Comparison of ENCODE assay signal across 26 cellular contexts in genomic region chr21:41552254-41552653, GRCh38. TPM values are rescaled to one million over a fixed set of nuclear protein-coding genes. Genes with fewer than 3 reads are reported as not detected.
DNase-seq lines count a peak whose midpoint lies in the region; ATAC-seq and TF ChIP-seq lines count a peak whose summit lies in the region.
"Had no signal": no experiment of that assay in that cellular context is flagged by ENCODE, and none has a peak within 500 bp of the region (broad histone marks: within the 10 kb centered on the region; RNA-seq: fewer than 3 reads in every experiment).

No MANE protein-coding gene starts in this region.

- POLR2A ChIA-PET in HEK293 (lab: Yijun Ruan, JAX) = no interaction called here
- POLR2A ChIA-PET in IMR-90 (lab: Charles Lee; ENCODE audit: unreplicated experiment) = no interaction called here

- dilution Hi-C loops in IMR-90 (cut with HindIII; ENCODE audit: low sequenced_read_pairs, unreplicated experiment) = no loop called here

- no peaks in the 10 kb centered on the region for H3K9me3 Mint-ChIP-seq in endothelial cell (ENCODE audit: unreplicated experiment)
- H3K9me3 Mint-ChIP-seq: CD8-positive, alpha-beta memory T cell had no signal

- H3K4me3 ChIP-seq in HEK293 (ENCODE audit: low read depth, low read length) = no peak overlapping the region
- no peak overlapping the region for H3K4me3 ChIP-seq in IMR-90 (ENCODE audit: insufficient read depth, low read depth, low read length)
- H3K4me3 ChIP-seq: BLaER1, GM12878 had no signal

- H3K23ac ChIP-seq in IMR-90 (ENCODE audit: low read depth, low read length) = no peak overlapping the region

- in situ Hi-C loops in IMR-90 (cut with MboI; ENCODE audit: low sequenced_read_pairs) = no loop called here

- H3K79me1 ChIP-seq in IMR-90 (ENCODE audit: low read depth in 1 of 2, low read length in 2 of 2) = no peaks in the 10 kb centered on the region

- no peak for TF ChIP-seq POLR2A in IMR-90 (IDR thresholded peaks at IDR 0.05; ENCODE audit: low read depth, low read length)

- no peak overlapping the region for H2AFZ ChIP-seq in IMR-90 (replicated peaks; ENCODE audit: low read length, poor library complexity)

- WGBS in IMR-90 (ENCODE audit: extremely low coverage in 2 of 2, insufficient read length in 1 of 2), 2 experiments = no CpG with 5 or more reads among the region's 6 CpGs

- H3K4me1 Mint-ChIP-seq in endothelial cell (ENCODE audit: unreplicated experiment) = peaks cover 6% of the 10 kb centered on the region
- H3K4me1 Mint-ChIP-seq: CD4-positive, alpha-beta memory T cell; CD4-positive, CD25-positive, alpha-beta regulatory T cell; CD8-positive, alpha-beta memory T cell had no signal

- H3K9me3 ChIP-seq in HEK293 (ENCODE audit: control insufficient read depth, insufficient read depth, low read depth, low read length) (no peaks in the 10 kb centered on the region), IMR-90 (ENCODE audit: control insufficient read depth, insufficient read depth, low read length) (no peaks in the 10 kb centered on the region; the same call in 1 of the 2 replicates)
- H3K9me3 ChIP-seq: BE2C, BLaER1 had no signal

- no peak overlapping the region for H2BK5ac ChIP-seq in IMR-90 (ENCODE audit: low read depth, low read length, poor library complexity, severe bottlenecking)

- no TSS peak for BruUV-seq in IMR-90 (replicated peaks; lab: Mats Ljungman, UMichigan)

- H2BK15ac ChIP-seq in IMR-90 (ENCODE audit: low read depth, low read length) = no peak overlapping the region

- H3K36me3 ChIP-seq in HEK293 (ENCODE audit: control insufficient read depth in 2 of 2, insufficient read depth in 1 of 2, low read length in 2 of 2) (no peaks in the 10 kb centered on the region), IMR-90 (ENCODE audit: control insufficient read depth, insufficient read depth, low read length) (no peaks in the 10 kb centered on the region)
- H3K36me3 ChIP-seq: BE2C, BLaER1 had no signal

- no peak overlapping the region for H3K4ac ChIP-seq in IMR-90 (ENCODE audit: low read depth, low read length)

- no peak overlapping the region for H3K56ac ChIP-seq in IMR-90 (ENCODE audit: extremely low read depth, insufficient read depth, low read length)

- no peak overlapping the region for H3K4me2 ChIP-seq in IMR-90 (ENCODE audit: low read depth, low read length)
- H3K4me2 ChIP-seq: BLaER1 had no signal

- TF ChIP-seq CTCF in HEK293 (tag by site-specific recombination; IDR thresholded peaks at IDR 0.05) (no peak), IMR-90 (conservative IDR thresholded peaks at IDR 0.05; ENCODE audit: low read depth, low read length) (no peak), endothelial cell (IDR thresholded peaks at IDR 0.05; ENCODE audit: unreplicated experiment) (no peak)

- no peak for TF ChIP-seq RAD21 in IMR-90 (IDR thresholded peaks at IDR 0.05; ENCODE audit: low read length)

- no peak overlapping the region for H3K9ac ChIP-seq in IMR-90 (ENCODE audit: low read depth, low read length)
- H3K9ac ChIP-seq: BLaER1 had no signal

- peaks cover 10% of the 10 kb centered on the region for H3K27me3 Mint-ChIP-seq in endothelial cell (ENCODE audit: unreplicated experiment)

- H2BK20ac ChIP-seq in IMR-90 (ENCODE audit: low read depth, low read length) = no peak overlapping the region

- H3K27me3 ChIP-seq in IMR-90 (ENCODE audit: control insufficient read depth, insufficient read depth, low read length) = peaks cover 16% of the 10 kb centered on the region
- H3K27me3 ChIP-seq: BE2C, BLaER1 had no signal

- no peak overlapping the region for H3K4me3 Mint-ChIP-seq in endothelial cell (ENCODE audit: unreplicated experiment)
- H3K4me3 Mint-ChIP-seq: CD14-positive monocyte; CD4-positive, alpha-beta memory T cell; CD4-positive, CD25-positive, alpha-beta regulatory T cell; CD8-positive, alpha-beta memory T cell had no signal

- no peak overlapping the region for H4K91ac ChIP-seq in IMR-90 (ENCODE audit: insufficient read depth, low read depth, low read length)

- no peak overlapping the region for H4K5ac ChIP-seq in IMR-90 (ENCODE audit: low read depth, low read length)

- CTCF ChIA-PET in HEK293 (lab: Yijun Ruan, JAX) (interaction anchor here (0.8 kb wide), 1 partner anchor 10 kb away, joined by 5 read pairs; no protein-coding TSS in a partner anchor), IMR-90 (lab: Yijun Ruan, JAX) (no interaction called here)

- no peak overlapping the region for H3K18ac ChIP-seq in IMR-90 (ENCODE audit: low read depth, low read length)

- no peaks in the 10 kb centered on the region for H3K4me1 ChIP-seq in HEK293 (ENCODE audit: control insufficient read depth, insufficient read depth, low read length)
- no peaks in the 10 kb centered on the region for H3K4me1 ChIP-seq in IMR-90 (ENCODE audit: control insufficient read depth, insufficient read depth, low read length)
- H3K4me1 ChIP-seq: BE2C, BLaER1 had no signal

- H3K27ac ChIP-seq in HEK293 (ENCODE audit: extremely low read depth, low read depth, low read length) (no peak overlapping the region), IMR-90 (ENCODE audit: insufficient read depth, low read length) (no peak overlapping the region)
- H3K27ac ChIP-seq: BLaER1 had no signal

- no peaks in the 10 kb centered on the region for H3K36me3 Mint-ChIP-seq in endothelial cell (ENCODE audit: low read depth, unreplicated experiment)
- H3K36me3 Mint-ChIP-seq: CD14-positive monocyte; CD4-positive, alpha-beta memory T cell; CD4-positive, CD25-positive, alpha-beta regulatory T cell; CD8-positive, alpha-beta memory T cell had no signal

- H2AK5ac ChIP-seq in IMR-90 (ENCODE audit: low read depth, low read length) = no peak overlapping the region

- no peak overlapping the region for H2AK9ac ChIP-seq in IMR-90 (replicated peaks; ENCODE audit: low read depth, low read length, poor library complexity)

- ATAC-seq in IMR-90 (ENCODE audit: low read depth) = no peak
- ATAC-seq in HG03039 (IDR thresholded peaks at IDR 0.05; ENCODE audit: unreplicated experiment) = no peak
- ATAC-seq: GM12878 had no signal

- H3K27ac Mint-ChIP-seq in endothelial cell (ENCODE audit: unreplicated experiment) = peak overlapping the region; percentile 11
- H3K27ac Mint-ChIP-seq: CD14-positive monocyte; CD4-positive, alpha-beta memory T cell; CD4-positive, CD25-positive, alpha-beta regulatory T cell; CD8-positive, alpha-beta memory T cell had no signal

- H3K9me1 ChIP-seq in IMR-90 (ENCODE audit: insufficient read depth, low read length) = no peaks in the 10 kb centered on the region

- H4K8ac ChIP-seq in IMR-90 (ENCODE audit: low read depth in 2 of 2, low read length in 2 of 2) = no peak overlapping the region

- H4K20me1 ChIP-seq in IMR-90 (ENCODE audit: insufficient read depth, low read length) = no peaks in the 10 kb centered on the region
- H4K20me1 ChIP-seq: BLaER1 had no signal

- no peak overlapping the region for H3K14ac ChIP-seq in IMR-90 (replicated peaks; ENCODE audit: low read depth, low read length)

- H2BK120ac ChIP-seq in IMR-90 (ENCODE audit: low read depth, low read length) = no peak overlapping the region

- intact Hi-C loops in IMR-90 (cut with micrococcal nuclease) = no loop called here

- no peak for DNase-seq in IMR-90
- DNase-seq in endothelial cell (ENCODE audit: low spot score) = no peak
- no peak for DNase-seq in NCI-H2029 (lab: John Stamatoyannopoulos, UW)
- DNase-seq: 8988T; ACHN; BE2C; C1 segment of cervical spinal cord; CD4-positive, alpha-beta memory T cell; CD4-positive, CD25-positive, alpha-beta regulatory T cell; CD8-positive, alpha-beta memory T cell; COR-L47; DMS 273 treated with DMSO at 0.1 percent for 48 hours; DMS153; DMS53; DMS79; DND-41; EL; GDM1 had no signal

TF ChIP-seq in HEK293, 187 proteins besides CTCF, POLR2A, EP300 and RAD21:
- TF ChIP-seq ZNF146 (tag by site-specific recombination; IDR thresholded peaks at IDR 0.05) = peak; percentile 50
- no peak for TF ChIP-seq ZNF140 (tag by site-specific recombination; IDR thresholded peaks at IDR 0.05)
- TF ChIP-seq ZNF571 (tag by site-specific recombination; IDR thresholded peaks at IDR 0.05) = no peak
- no peak for TF ChIP-seq ZNF302 (tag by site-specific recombination; IDR thresholded peaks at IDR 0.05; ENCODE audit: low read depth)

TF ChIP-seq in IMR-90, 13 proteins besides CTCF, POLR2A, EP300 and RAD21:
- no peak for TF ChIP-seq FOS (IDR thresholded peaks at IDR 0.05; ENCODE audit: low read depth, low read length)
- TF ChIP-seq CEBPB (IDR thresholded peaks at IDR 0.05; ENCODE audit: low read depth, low read length) = peak; percentile 73
- no peak for TF ChIP-seq MAZ (IDR thresholded peaks at IDR 0.05; ENCODE audit: borderline replicate concordance, low read depth, low read length)
- no peak for TF ChIP-seq SMC3 (IDR thresholded peaks at IDR 0.05; ENCODE audit: low read depth, low read length)
- TF ChIP-seq MAFK (IDR thresholded peaks at IDR 0.05; ENCODE audit: low read depth, low read length) = no peak
- TF ChIP-seq BHLHE40 (IDR thresholded peaks at IDR 0.05; ENCODE audit: low read depth, low read length) = no peak
- no peak for TF ChIP-seq USF2 (IDR thresholded peaks at IDR 0.05; ENCODE audit: low read depth, low read length)
- no peak for TF ChIP-seq MXI1 (IDR thresholded peaks at IDR 0.05; ENCODE audit: borderline replicate concordance, low read depth, low read length)
- no peak for TF ChIP-seq RCOR1 (IDR thresholded peaks at IDR 0.05; ENCODE audit: insufficient replicate concordance, low read length)

RNA-seq across cellular contexts. Expression of gene TMPRSS2, which starts 44.3 kb away (rescaled TPM):
- total RNA-seq in IMR-90 (2012; rRNA removed) = not detected in 2 replicates
- polyA plus RNA-seq in IMR-90 (2012; rRNA removed) = not detected in 2 replicates
- polyA plus RNA-seq in IMR-90 (2012; cell fraction: cytosol; rRNA removed) = not detected in 2 replicates
- 0.02 TPM in 2 replicates for polyA plus RNA-seq in IMR-90 (2012; cell fraction: nucleus; rRNA removed; ENCODE audit: low replicate concordance)
- 46.3 TPM for total RNA-seq in endothelial cell (ENCODE audit: unreplicated experiment)
- total RNA-seq: A673; CD4-positive, alpha-beta memory T cell; CD4-positive, CD25-positive, alpha-beta regulatory T cell; CD8-positive, alpha-beta memory T cell; G401 had no signal
- polyA plus RNA-seq: AG04450; CD14-positive monocyte; CD4-positive, alpha-beta memory T cell; CD4-positive, CD25-positive, alpha-beta regulatory T cell; CD8-positive, alpha-beta memory T cell had no signal

Comparison
In these comparisons a context has a peak if more than half of its experiments do, and no peak if none do; other contexts are left out.
1. RNA of gene TMPRSS2, which starts 44.3 kb away (total RNA-seq): 46.3 TPM in endothelial cell (single experiment); not detected in IMR-90; every median in the first group is over 10 times any median in the second.